26 cellular contexts compared by ENCODE assay signal in the genomic region with DNA sequence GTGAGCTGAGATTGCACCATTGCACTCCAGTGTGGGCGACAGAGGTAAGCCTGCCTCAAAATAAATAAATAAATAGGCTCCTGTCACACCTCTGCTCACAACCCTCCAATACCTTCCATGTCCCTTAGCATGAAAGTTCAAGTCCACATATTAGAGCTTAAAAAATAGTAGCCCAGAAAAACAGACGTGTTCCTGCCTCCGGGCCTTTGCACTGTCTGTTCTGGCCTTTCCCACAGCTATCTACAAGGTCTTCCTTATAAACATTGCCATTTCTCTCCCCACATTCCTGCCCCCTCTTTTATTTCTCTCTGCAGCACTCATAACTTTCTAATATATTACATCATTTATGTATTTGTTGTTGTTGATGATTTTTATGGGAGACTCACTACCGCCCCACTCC.
A peak's percentile ranks its signal among the peaks of the same experiment; 100 is the strongest.
DNase-seq lines count a peak whose midpoint lies in the region; ATAC-seq, FAIRE-seq and TF ChIP-seq lines count a peak whose summit lies in the region.
"Had no signal": no experiment of that assay in that cellular context is flagged by ENCODE, and none has a peak within 500 bp of the region (broad histone marks: within the 10 kb centered on the region; RNA-seq: fewer than 3 reads in every experiment).

No MANE protein-coding gene starts in this region.

- no peak overlapping the region for H2AFZ ChIP-seq in K562 (ENCODE audit: low read depth, low read length)

- no peaks in the 10 kb centered on the region; the same call in 1 of the 2 replicates for H4K20me1 ChIP-seq in K562 (replicated peaks; ENCODE audit: control insufficient read depth, insufficient read depth, low read length)
- H4K20me1 ChIP-seq: BLaER1 had no signal

- DNase-seq in K562 (ENCODE audit: extremely low read depth in 1 of 4, low spot score in 3 of 4) (no peak), nephron progenitor cell (no peak), T-helper 2 cell (no peak)
- no peak for DNase-seq in effector CD4-positive, alpha-beta T cell
- DNase-seq: 8988T; ACHN; BE2C; C1 segment of cervical spinal cord; CD4-positive, alpha-beta memory T cell; CD4-positive, CD25-positive, alpha-beta regulatory T cell; CD8-positive, alpha-beta memory T cell; COR-L47; DMS 273 treated with DMSO at 0.1 percent for 48 hours; DMS153; DMS53; DMS79; DND-41; EL; GDM1 had no signal

- CTCF ChIA-PET in HEK293 (lab: Yijun Ruan, JAX), result interaction anchor here (1.0 to 1.3 kb wide), 2 partner anchors 15 to 18 kb away, joined by 3 to 4 read pairs; no protein-coding TSS in a partner anchor
- CTCF ChIA-PET in K562 (lab: Yijun Ruan, JAX; ENCODE audit: low intra/inter-chr PET ratio), result no interaction called here

- peak overlapping the region; percentile 16 for H3K27ac Mint-ChIP-seq in nephron progenitor cell
- H3K27ac Mint-ChIP-seq: CD14-positive monocyte; CD4-positive, CD25-positive, alpha-beta regulatory T cell; CD8-positive, alpha-beta memory T cell had no signal

- no peak for TF ChIP-seq EP300 in K562 (IDR thresholded peaks at IDR 0.05; ENCODE audit: low read length)

- intact Hi-C loops in K562 (cut with micrococcal nuclease), result no loop called here

- ATAC-seq in K562, result no peak
- ATAC-seq: GM12878 had no signal

- in situ Hi-C loops in K562 (cut with MboI), result no loop called here

- peaks cover 10% of the 10 kb centered on the region for H3K4me1 Mint-ChIP-seq in nephron progenitor cell
- H3K4me1 Mint-ChIP-seq: CD14-positive monocyte; CD4-positive, alpha-beta memory T cell; CD4-positive, CD25-positive, alpha-beta regulatory T cell; CD8-positive, alpha-beta memory T cell had no signal

- H3K79me2 ChIP-seq in K562 (ENCODE audit: control insufficient read depth, insufficient read depth, low read length), result no peaks in the 10 kb centered on the region

- H3K9me3 ChIP-seq in HEK293 (ENCODE audit: control insufficient read depth, insufficient read depth, low read depth, low read length) (no peaks in the 10 kb centered on the region), K562 (replicated peaks; ENCODE audit: control insufficient read depth, insufficient read depth, low read depth, low read length) (no peaks in the 10 kb centered on the region)
- H3K9me3 ChIP-seq: BE2C, BLaER1 had no signal

- H3K27me3 Mint-ChIP-seq in nephron progenitor cell (ENCODE audit: low read depth, poor library complexity), result peaks cover 55% of the 10 kb centered on the region

- no peak for FAIRE-seq in K562 (lab: Jason Lieb, UNC)
- FAIRE-seq: A204.1, GM12878, GM12892, GM18507 had no signal

- no peak overlapping the region for H3K9ac ChIP-seq in K562 (ENCODE audit: insufficient read depth in 1 of 2, low read depth in 2 of 2, low read length in 2 of 2)
- H3K9ac ChIP-seq: BLaER1 had no signal

- H3K4me1 ChIP-seq in HEK293 (ENCODE audit: control insufficient read depth, insufficient read depth, low read length), result no peaks in the 10 kb centered on the region
- H3K4me1 ChIP-seq in K562 (replicated peaks in 1 of 2; ENCODE audit: control insufficient read depth in 2 of 2, insufficient read depth in 2 of 2, low read length in 2 of 2), result 0 out of 5 replicates have a peak, but pooled peaks cover 0 to 2% of the 10 kb centered on the region in 2 experiments
- H3K4me1 ChIP-seq: BE2C, BLaER1 had no signal

- H3K4me2 ChIP-seq in K562 (ENCODE audit: insufficient read depth, low read length), result no peak overlapping the region
- H3K4me2 ChIP-seq: BLaER1 had no signal

- H3K4me3 Mint-ChIP-seq in nephron progenitor cell, result no peak overlapping the region
- H3K4me3 Mint-ChIP-seq: CD14-positive monocyte; CD4-positive, alpha-beta memory T cell; CD4-positive, CD25-positive, alpha-beta regulatory T cell; CD8-positive, alpha-beta memory T cell had no signal

- no peak for TF ChIP-seq CTCF in HEK293 (tag by site-specific recombination; IDR thresholded peaks at IDR 0.05)
- no peak for TF ChIP-seq CTCF in K562 (IDR thresholded peaks at IDR 0.05 in 2 of 3, conservative IDR thresholded peaks at IDR 0.05 in 1 of 3; ENCODE audit: insufficient read depth in 2 of 3, low read depth in 1 of 3, low read length in 3 of 3)
- no peak for TF ChIP-seq CTCF in nephron progenitor cell (IDR thresholded peaks at IDR 0.05)

- H3K36me3 Mint-ChIP-seq in nephron progenitor cell (ENCODE audit: low read depth), result no peaks in the 10 kb centered on the region
- H3K36me3 Mint-ChIP-seq: CD14-positive monocyte; CD4-positive, alpha-beta memory T cell; CD4-positive, CD25-positive, alpha-beta regulatory T cell; CD8-positive, alpha-beta memory T cell had no signal

- no peaks in the 10 kb centered on the region for H3K9me1 ChIP-seq in K562 (ENCODE audit: control insufficient read depth, insufficient read depth, low read length)

- 4% methylated on average over 4 of the region's 4 CpGs for WGBS in K562 (ENCODE audit: insufficient coverage, low coverage, missing lambda C conversion rate)

- H3K4me3 ChIP-seq in HEK293 (ENCODE audit: low read depth, low read length) (no peak overlapping the region), K562 (no peak overlapping the region)
- H3K4me3 ChIP-seq: BLaER1, GM12878 had no signal

- H3K9me3 Mint-ChIP-seq in nephron progenitor cell, result no peaks in the 10 kb centered on the region
- H3K9me3 Mint-ChIP-seq: CD4-positive, alpha-beta memory T cell; CD4-positive, CD25-positive, alpha-beta regulatory T cell; CD8-positive, alpha-beta memory T cell had no signal

- no peak for TF ChIP-seq RAD21 in K562 (CRISPR knock-in tag; conservative IDR thresholded peaks at IDR 0.05 in 1 of 2, IDR thresholded peaks at IDR 0.05 in 1 of 2)

- POLR2A ChIA-PET in HEK293 (lab: Yijun Ruan, JAX) (no interaction called here), K562 (lab: Yijun Ruan, JAX) (interaction anchor here (0.6 to 1.1 kb wide), 2 partner anchors 9 to 13 kb away, joined by 3 to 4 read pairs; no protein-coding TSS in a partner anchor)

- no peak overlapping the region for H3K27ac ChIP-seq in HEK293 (ENCODE audit: extremely low read depth, low read depth, low read length)
- no peak overlapping the region for H3K27ac ChIP-seq in K562 (ENCODE audit: extremely low read depth, low read depth, low read length)
- H3K27ac ChIP-seq: BLaER1 had no signal

- no peak for TF ChIP-seq POLR2A in K562 (conservative IDR thresholded peaks at IDR 0.05)

- BruUV-seq in K562 (replicated peaks; lab: Mats Ljungman, UMichigan), result no TSS peak

- H3K36me3 ChIP-seq in HEK293 (ENCODE audit: control insufficient read depth in 2 of 2, insufficient read depth in 1 of 2, low read length in 2 of 2), result no peaks in the 10 kb centered on the region
- no peaks in the 10 kb centered on the region for H3K36me3 ChIP-seq in K562 (ENCODE audit: control insufficient read depth, insufficient read depth, low read length)
- H3K36me3 ChIP-seq: BE2C, BLaER1 had no signal

- peaks cover 42 to 67% of the 10 kb centered on the region in 2 experiments for H3K27me3 ChIP-seq in K562 (ENCODE audit: control insufficient read depth in 2 of 2, insufficient read depth in 2 of 2, low read length in 2 of 2)
- H3K27me3 ChIP-seq: BE2C had no signal

TF ChIP-seq in HEK293, 187 proteins besides CTCF, POLR2A, EP300 and RAD21 (continues in another document):
- no peak for TF ChIP-seq PRDM1 (tag by site-specific recombination; IDR thresholded peaks at IDR 0.05)
- TF ChIP-seq ZNF623 (tag by site-specific recombination; IDR thresholded peaks at IDR 0.05), result peak; percentile 86
- TF ChIP-seq, protein P1, sequence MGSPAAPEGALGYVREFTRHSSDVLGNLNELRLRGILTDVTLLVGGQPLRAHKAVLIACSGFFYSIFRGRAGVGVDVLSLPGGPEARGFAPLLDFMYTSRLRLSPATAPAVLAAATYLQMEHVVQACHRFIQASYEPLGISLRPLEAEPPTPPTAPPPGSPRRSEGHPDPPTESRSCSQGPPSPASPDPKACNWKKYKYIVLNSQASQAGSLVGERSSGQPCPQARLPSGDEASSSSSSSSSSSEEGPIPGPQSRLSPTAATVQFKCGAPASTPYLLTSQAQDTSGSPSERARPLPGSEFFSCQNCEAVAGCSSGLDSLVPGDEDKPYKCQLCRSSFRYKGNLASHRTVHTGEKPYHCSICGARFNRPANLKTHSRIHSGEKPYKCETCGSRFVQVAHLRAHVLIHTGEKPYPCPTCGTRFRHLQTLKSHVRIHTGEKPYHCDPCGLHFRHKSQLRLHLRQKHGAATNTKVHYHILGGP (tag by site-specific recombination; IDR thresholded peaks at IDR 0.05), result no peak

TF ChIP-seq in K562, 482 proteins besides CTCF, POLR2A, EP300 and RAD21:
- TF ChIP-seq RBM25 (IDR thresholded peaks at IDR 0.05; ENCODE audit: low read depth, low read length, severe bottlenecking), result peak; percentile 89
- no peak for TF ChIP-seq ZNF445 (CRISPR knock-in tag; IDR thresholded peaks at IDR 0.05; ENCODE audit: low read depth)
- TF ChIP-seq, protein P2, sequence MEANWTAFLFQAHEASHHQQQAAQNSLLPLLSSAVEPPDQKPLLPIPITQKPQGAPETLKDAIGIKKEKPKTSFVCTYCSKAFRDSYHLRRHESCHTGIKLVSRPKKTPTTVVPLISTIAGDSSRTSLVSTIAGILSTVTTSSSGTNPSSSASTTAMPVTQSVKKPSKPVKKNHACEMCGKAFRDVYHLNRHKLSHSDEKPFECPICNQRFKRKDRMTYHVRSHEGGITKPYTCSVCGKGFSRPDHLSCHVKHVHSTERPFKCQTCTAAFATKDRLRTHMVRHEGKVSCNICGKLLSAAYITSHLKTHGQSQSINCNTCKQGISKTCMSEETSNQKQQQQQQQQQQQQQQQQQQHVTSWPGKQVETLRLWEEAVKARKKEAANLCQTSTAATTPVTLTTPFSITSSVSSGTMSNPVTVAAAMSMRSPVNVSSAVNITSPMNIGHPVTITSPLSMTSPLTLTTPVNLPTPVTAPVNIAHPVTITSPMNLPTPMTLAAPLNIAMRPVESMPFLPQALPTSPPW (CRISPR knock-in tag; IDR thresholded peaks at IDR 0.05), result no peak
